ENCODE assay signal across 13 cellular contexts in genomic region chr3:117920240-117920923, GRCh38.
DNase-seq lines count a peak whose midpoint lies in the region; ATAC-seq and TF ChIP-seq lines count a peak whose summit lies in the region.
"Had no signal": no experiment of that assay in that cellular context is flagged by ENCODE, and none has a peak within 500 bp of the region (broad histone marks: within the 10 kb centered on the region; RNA-seq: fewer than 3 reads in every experiment).

No MANE protein-coding gene starts in this region.

- no peak overlapping the region for H3K4me3 Mint-ChIP-seq in neural progenitor cell
- no peak overlapping the region for H3K4me3 Mint-ChIP-seq in activated T-cell treated with anti-CD3 and anti-CD28 coated beads, Interleukin-2, amount 50 U/mL, for 4 hours
- H3K4me3 Mint-ChIP-seq: CD8-positive, alpha-beta memory T cell had no signal

- H3F3A ChIP-seq in neural progenitor cell (ENCODE audit: low read depth): no peaks in the 10 kb centered on the region

- H3K9me3 Mint-ChIP-seq in neural progenitor cell: no peaks in the 10 kb centered on the region
- no peaks in the 10 kb centered on the region for H3K9me3 Mint-ChIP-seq in activated T-cell treated with anti-CD3 and anti-CD28 coated beads, Interleukin-2, amount 50 U/mL, for 4 hours

- H3K4me1 Mint-ChIP-seq in neural progenitor cell: peaks cover 30% of the 10 kb centered on the region
- H3K4me1 Mint-ChIP-seq in activated T-cell treated with anti-CD3 and anti-CD28 coated beads, Interleukin-2, amount 50 U/mL, for 4 hours (ENCODE audit: low read depth): no peaks in the 10 kb centered on the region
- H3K4me1 Mint-ChIP-seq: CD8-positive, alpha-beta memory T cell had no signal

- H3K36me3 Mint-ChIP-seq in neural progenitor cell: no peaks in the 10 kb centered on the region
- no peaks in the 10 kb centered on the region for H3K36me3 Mint-ChIP-seq in activated T-cell treated with anti-CD3 and anti-CD28 coated beads, Interleukin-2, amount 50 U/mL, for 4 hours (ENCODE audit: insufficient read depth)
- H3K36me3 Mint-ChIP-seq: CD8-positive, alpha-beta memory T cell had no signal

- no peaks in the 10 kb centered on the region for H3K36me3 ChIP-seq in neural progenitor cell
- H3K36me3 ChIP-seq: MG63 had no signal

- no peak overlapping the region for H3K27ac Mint-ChIP-seq in neural progenitor cell
- H3K27ac Mint-ChIP-seq: CD8-positive, alpha-beta memory T cell had no signal

- H3K4me1 ChIP-seq in neural progenitor cell: peaks cover 31% of the 10 kb centered on the region

- H3K9me3 ChIP-seq in neural progenitor cell (ENCODE audit: low read depth): no peaks in the 10 kb centered on the region
- H3K9me3 ChIP-seq: MG63 had no signal

- peak overlapping the region; percentile 1 for H2AFZ ChIP-seq in neural progenitor cell (replicated peaks)

- H3K9ac ChIP-seq in neural progenitor cell: no peak overlapping the region

- H3K27me3 ChIP-seq in neural progenitor cell: no peaks in the 10 kb centered on the region
- H3K27me3 ChIP-seq: MG63 had no signal

- H3K4me2 ChIP-seq in neural progenitor cell: peak overlapping the region; percentile 53

- no peak for ATAC-seq in HG03196 (IDR thresholded peaks at IDR 0.05; ENCODE audit: unreplicated experiment)
- ATAC-seq in sciatic nerve: no peak
- ATAC-seq in activated T-cell treated with anti-CD3 and anti-CD28 coated beads, Interleukin-2, amount 50 U/mL, for 4 hours: no peak
- ATAC-seq: HepG2 had no signal

- in situ Hi-C loops in G401 (cut with HindIII; ENCODE audit: low sequenced_read_pairs): no loop called here

- H3K4me3 ChIP-seq in neural progenitor cell: no peak overlapping the region
- H3K4me3 ChIP-seq: MG63 had no signal

- TF ChIP-seq CTCF in neural progenitor cell (IDR thresholded peaks at IDR 0.05): no peak

- H3K79me2 ChIP-seq in neural progenitor cell (ENCODE audit: low read depth): no peaks in the 10 kb centered on the region

- intact Hi-C loops in sciatic nerve (cut with DNase I): no loop called here

- H3K27ac ChIP-seq in neural progenitor cell: no peak overlapping the region

- no peaks in the 10 kb centered on the region for H4K20me1 ChIP-seq in neural progenitor cell (ENCODE audit: low read depth)

- H3K27me3 Mint-ChIP-seq in neural progenitor cell (ENCODE audit: insufficient read depth, low read depth): no peaks in the 10 kb centered on the region
- no peaks in the 10 kb centered on the region for H3K27me3 Mint-ChIP-seq in activated T-cell treated with anti-CD3 and anti-CD28 coated beads, Interleukin-2, amount 50 U/mL, for 4 hours (ENCODE audit: low read depth)
- H3K27me3 Mint-ChIP-seq: CD8-positive, alpha-beta memory T cell had no signal

- peak; percentile 6 for DNase-seq in COR-L47 (lab: John Stamatoyannopoulos, UW)
- peak; percentile 43 for DNase-seq in G401 (ENCODE audit: low spot score)
- DNase-seq in cerebellar cortex (ENCODE audit: low spot score): peak; percentile 33
- DNase-seq in neural progenitor cell (ENCODE audit: low spot score): peak; percentile 47
- DNase-seq in sciatic nerve (ENCODE audit: low spot score): no peak
- no peak for DNase-seq in activated T-cell treated with anti-CD3 and anti-CD28 coated beads, Interleukin-2, amount 50 U/mL, for 4 hours
- DNase-seq: CD8-positive, alpha-beta memory T cell; H7; MG63; NCI-H2081; SW 1271 had no signal

Comparison
In these comparisons a context has a peak if more than half of its experiments do, and no peak if none do; other contexts are left out.
1. DNase-seq: peak in COR-L47 (single experiment), G401 (single experiment), cerebellar cortex (single experiment) and neural progenitor cell (single experiment); none in sciatic nerve (single experiment) and activated T-cell treated with anti-CD3 and anti-CD28 coated beads, Interleukin-2, amount 50 U/mL, for 4 hours (single experiment).